8 cellular contexts compared by ENCODE assay signal in genomic region chr14:100285021-100285912, GRCh38. TPM values are rescaled to one million over a fixed set of nuclear protein-coding genes. Genes with fewer than 3 reads are reported as not detected.
A peak's percentile ranks its signal among the peaks of the same experiment; 100 is the strongest.
DNase-seq lines count a peak whose midpoint lies in the region; ATAC-seq and TF ChIP-seq lines count a peak whose summit lies in the region.

No MANE protein-coding gene starts in this region.

- POLR2A ChIA-PET in SK-N-SH (lab: Yijun Ruan, JAX): no interaction called here

- DNase-seq in ELF-1 (ENCODE audit: low read depth, low spot score): peak; percentile 90
- peak; percentile 52 for DNase-seq in HT1080 (ENCODE audit: low read depth)
- DNase-seq in SK-N-SH: peak; percentile 99
- DNase-seq in adipocyte (ENCODE audit: low read depth): peak; percentile 82
- peak; percentile 74 to 92 (median 90) for DNase-seq in right cardiac atrium
- no peak for DNase-seq in sigmoid colon
- DNase-seq in dedifferentiated amniotic fluid mesenchymal stem cell (ENCODE audit: extremely low spot score): no peak

- H3K9ac ChIP-seq in SK-N-SH: peak overlapping the region; percentile 77
- peak overlapping the region; percentile 85 for H3K9ac ChIP-seq in adipocyte (ENCODE audit: low read length)

- peaks cover 15% of the 10 kb centered on the region; the same call in 1 of the 2 replicates for H3K79me2 ChIP-seq in SK-N-SH (ENCODE audit: insufficient read depth)

- H3K4me3 ChIP-seq in SK-N-SH (ENCODE audit: low read depth in 2 of 2, low read length in 1 of 2): peak overlapping the region; percentile 63 to 67
- peak overlapping the region; percentile 78 for H3K4me3 ChIP-seq in adipocyte (ENCODE audit: low read length)
- H3K4me3 ChIP-seq in right cardiac atrium (ENCODE audit: low read length): peak overlapping the region; percentile 69
- peak overlapping the region; percentile 71 to 85 (median 82) for H3K4me3 ChIP-seq in sigmoid colon

- H3K27ac ChIP-seq in SK-N-SH (ENCODE audit: low read depth in 2 of 2, low read length in 1 of 2) (peak overlapping the region in 1 of 2 experiments; percentile 86; a peak in 1 of 4 replicates), right cardiac atrium (ENCODE audit: low read length) (peak overlapping the region; percentile 61), sigmoid colon (peak overlapping the region; percentile 90 to 92 (median 91))

- H2AFZ ChIP-seq in SK-N-SH (ENCODE audit: low read depth): 0 out of 2 replicates have a peak overlapping the region, but pooled peaks have one; percentile 81

- TF ChIP-seq CTCF in SK-N-SH (IDR thresholded peaks at IDR 0.05): peak; percentile 80
- peak; percentile 76 to 94 (median 84) for TF ChIP-seq CTCF in sigmoid colon (IDR thresholded peaks at IDR 0.05)

- ATAC-seq in GM21360 (IDR thresholded peaks at IDR 0.05; ENCODE audit: unreplicated experiment) (peak; percentile 87), right cardiac atrium (peak; percentile 88)

- CTCF ChIA-PET in SK-N-SH (lab: Yijun Ruan, JAX): interaction anchor here (0.6 to 5.6 kb wide), 29 partner anchors 10 to 1344 kb away, joined by 3 to 58 read pairs (median 4); no protein-coding TSS in a partner anchor

- intact Hi-C loops in right cardiac atrium (cut with DNase I): no loop called here
- intact Hi-C loops in sigmoid colon (cut with DNase I): loop anchor here (2.0 to 5.0 kb wide), 2 partner anchors 38 to 92 kb away; partner anchors contain the start of gene WDR25

- H3K4me2 ChIP-seq in SK-N-SH: peak overlapping the region; percentile 95

- peak; percentile 34; the same call in 1 of the 2 replicates for TF ChIP-seq RAD21 in SK-N-SH (IDR thresholded peaks at IDR 0.05; ENCODE audit: low read length)

- TF ChIP-seq EP300 in SK-N-SH (IDR thresholded peaks at IDR 0.05; ENCODE audit: borderline replicate concordance in 1 of 2, low read depth in 1 of 2, low read length in 1 of 2): no peak
- TF ChIP-seq EP300 in sigmoid colon (IDR thresholded peaks at IDR 0.05): no peak

- 55% methylated on average over 6 of the region's 82 CpGs for WGBS in SK-N-SH (ENCODE audit: low lambda C conversion rate)
- WGBS in right cardiac atrium: 1% methylated on average over 82 of the region's 82 CpGs
- 1% methylated on average over 82 of the region's 82 CpGs for WGBS in sigmoid colon, 2 donors

- H3K9me2 ChIP-seq in SK-N-SH: no peaks in the 10 kb centered on the region

- TF ChIP-seq POLR2A in sigmoid colon (IDR thresholded peaks at IDR 0.05): no peak

- no peaks in the 10 kb centered on the region for H3K9me3 ChIP-seq in SK-N-SH
- no peaks in the 10 kb centered on the region for H3K9me3 ChIP-seq in adipocyte (ENCODE audit: control insufficient read depth, low read length)
- H3K9me3 ChIP-seq in right cardiac atrium (ENCODE audit: control insufficient read depth, low read length): no peaks in the 10 kb centered on the region
- no peaks in the 10 kb centered on the region for H3K9me3 ChIP-seq in sigmoid colon

- peaks cover 7% of the 10 kb centered on the region; the same call in 1 of the 2 replicates for H4K20me1 ChIP-seq in SK-N-SH (ENCODE audit: insufficient read depth)

- H3F3A ChIP-seq in SK-N-SH (replicated peaks; ENCODE audit: insufficient read depth): peaks cover 3% of the 10 kb centered on the region

- peaks cover 0 to 27% of the 10 kb centered on the region in 2 experiments; a peak in 1 of 4 replicates for H3K4me1 ChIP-seq in SK-N-SH (ENCODE audit: control insufficient read depth in 1 of 2, insufficient read depth in 2 of 2, low read depth in 1 of 2, low read length in 1 of 2)
- H3K4me1 ChIP-seq in adipocyte (ENCODE audit: control insufficient read depth, insufficient read depth, low read length): peaks cover 51% of the 10 kb centered on the region
- peaks cover 8% of the 10 kb centered on the region for H3K4me1 ChIP-seq in right cardiac atrium (ENCODE audit: control insufficient read depth, insufficient read depth, low read length)
- H3K4me1 ChIP-seq in sigmoid colon: peaks cover 3 to 20% (median 14%) of the 10 kb centered on the region in 4 donors

- H3K36me3 ChIP-seq in SK-N-SH (replicated peaks in 1 of 2; ENCODE audit: control insufficient read depth in 1 of 2, insufficient read depth in 2 of 2, low read length in 1 of 2) (peaks cover 1 to 3% of the 10 kb centered on the region in 2 experiments), adipocyte (ENCODE audit: control insufficient read depth, insufficient read depth, low read length, severe bottlenecking) (no peaks in the 10 kb centered on the region), sigmoid colon (peaks cover 0 to 5% (median 0%) of the 10 kb centered on the region in 4 donors)

- H3K27me3 ChIP-seq in SK-N-SH (ENCODE audit: insufficient read depth) (no peaks in the 10 kb centered on the region), adipocyte (replicated peaks; ENCODE audit: control insufficient read depth, insufficient read depth, low read length) (no peaks in the 10 kb centered on the region), right cardiac atrium (ENCODE audit: control insufficient read depth, insufficient read depth) (no peaks in the 10 kb centered on the region), sigmoid colon (no peaks in the 10 kb centered on the region)

TF ChIP-seq in SK-N-SH, 30 proteins besides CTCF, POLR2A, EP300 and RAD21 (continues in another document):
- no peak for TF ChIP-seq GABPA (IDR thresholded peaks at IDR 0.05; ENCODE audit: low read depth)
- peak; percentile 39; the same call in 1 of the 2 replicates for TF ChIP-seq POLR2AphosphoS5 (IDR thresholded peaks at IDR 0.05; ENCODE audit: low read depth, low read length)
- TF ChIP-seq EZH2phosphoT487 (IDR thresholded peaks at IDR 0.05; ENCODE audit: borderline replicate concordance, low read depth): no peak
- peak; percentile 6 for TF ChIP-seq CHD2 (IDR thresholded peaks at IDR 0.05; ENCODE audit: low read length, partially characterized antibody)
- TF ChIP-seq JUND (IDR thresholded peaks at IDR 0.05): no peak
- TF ChIP-seq RXRA (IDR thresholded peaks at IDR 0.05; ENCODE audit: borderline replicate concordance, low read depth): no peak
- TF ChIP-seq TEAD4 (IDR thresholded peaks at IDR 0.05; ENCODE audit: borderline replicate concordance, insufficient read depth): peak; percentile 54; the same call in 1 of the 2 replicates
- no peak for TF ChIP-seq TAF1 (IDR thresholded peaks at IDR 0.05; ENCODE audit: borderline replicate concordance, low read depth, low read length)
- TF ChIP-seq NRF1 (IDR thresholded peaks at IDR 0.05; ENCODE audit: low read depth, low read length): peak; percentile 88
- no peak for TF ChIP-seq RCOR1 (IDR thresholded peaks at IDR 0.05; ENCODE audit: low read length)
- TF ChIP-seq TCF12 (IDR thresholded peaks at IDR 0.05): no peak
- no peak; the same call in 1 of the 2 replicates for TF ChIP-seq GATA2 (CRISPR knock-in tag; IDR thresholded peaks at IDR 0.05)
- no peak for TF ChIP-seq SIN3A (IDR thresholded peaks at IDR 0.05; ENCODE audit: borderline replicate concordance, low read depth, low read length)
- TF ChIP-seq FOXJ3 (CRISPR knock-in tag; IDR thresholded peaks at IDR 0.05): no peak
- no peak for TF ChIP-seq MEF2A (IDR thresholded peaks at IDR 0.05; ENCODE audit: borderline replicate concordance, low read depth)
- TF ChIP-seq PBX3 (IDR thresholded peaks at IDR 0.05): no peak
- TF ChIP-seq NFIC (IDR thresholded peaks at IDR 0.05; ENCODE audit: borderline replicate concordance): peak; percentile 25; the same call in 1 of the 2 replicates
- TF ChIP-seq FOSL2 (IDR thresholded peaks at IDR 0.05; ENCODE audit: borderline replicate concordance, low read depth): no peak
- no peak for TF ChIP-seq ELF1 (IDR thresholded peaks at IDR 0.05)
- TF ChIP-seq MXI1 (IDR thresholded peaks at IDR 0.05; ENCODE audit: low read depth, low read length): 0 out of 2 replicates have a peak, but pooled peaks have one; percentile 1

RNA-seq across cellular contexts. Expression of gene SLC25A29, which starts 21.0 kb away (rescaled TPM):
- 23.3 and 24.1 TPM in 2 replicates for total RNA-seq in HT1080 (2014; rRNA removed; shearing (Covaris generic))
- polyA plus RNA-seq in HT1080 (2015; cell fraction: cytosol; rRNA removed): 7.4 and 8.5 TPM in 2 replicates
- 68.1 and 92.0 TPM in 2 replicates for polyA plus RNA-seq in HT1080 (2015; cell fraction: nucleus; rRNA removed)
- polyA plus RNA-seq in SK-N-SH (2012; rRNA removed) (66.9 and 84.6 TPM in 2 replicates), right cardiac atrium (20.9 TPM), sigmoid colon (10 to 100 TPM in 1 of 3 donors, 1 to 10 TPM in 2; 3.0 to 26.7 (median 3.7) TPM)
- 13.9 and 26.7 TPM in 2 replicates for polyA plus RNA-seq in SK-N-SH (2012; cell fraction: cytosol; rRNA removed)
- 442 and 628 TPM in 2 replicates for polyA plus RNA-seq in SK-N-SH (2012; cell fraction: nucleus; rRNA removed)
- total RNA-seq in right cardiac atrium (10 to 100 TPM; 22.9 to 41.1 (median 23.9) TPM), sigmoid colon (10 to 100 TPM; 18.5 to 40.4 (median 33.4) TPM)

RNA-seq across cellular contexts. Expression of gene SLC25A47, which starts 37.9 kb away (rescaled TPM):
- total RNA-seq in HT1080 (2014; rRNA removed; shearing (Covaris generic)): 0.37 TPM in 1 of 2 replicates, not detected in the other
- polyA plus RNA-seq in HT1080 (2015; cell fraction: cytosol; rRNA removed): not detected in 2 replicates
- not detected in 2 replicates for polyA plus RNA-seq in HT1080 (2015; cell fraction: nucleus; rRNA removed)
- not detected in 2 replicates for polyA plus RNA-seq in SK-N-SH (2012; rRNA removed)
- not detected in 2 replicates for polyA plus RNA-seq in SK-N-SH (2012; cell fraction: cytosol; rRNA removed)
- polyA plus RNA-seq in SK-N-SH (2012; cell fraction: nucleus; rRNA removed): 0.06 TPM in 1 of 2 replicates, not detected in the other
- total RNA-seq in right cardiac atrium: not detected
- not detected for polyA plus RNA-seq in right cardiac atrium
- total RNA-seq in sigmoid colon: not detected
- under 1 TPM in 1 of 3 donors, not detected in 2; 0.22 TPM for polyA plus RNA-seq in sigmoid colon

RNA-seq across cellular contexts. Expression of gene YY1, which starts 46.3 kb away (rescaled TPM):
- total RNA-seq in HT1080 (2014; rRNA removed; shearing (Covaris generic)): 50.4 and 53.5 TPM in 2 replicates
- polyA plus RNA-seq in HT1080 (2015; cell fraction: cytosol; rRNA removed): 37.7 and 44.2 TPM in 2 replicates
- polyA plus RNA-seq in HT1080 (2015; cell fraction: nucleus; rRNA removed): 47.6 and 53.6 TPM in 2 replicates
- polyA plus RNA-seq in SK-N-SH (2012; rRNA removed): 18.1 and 18.6 TPM in 2 replicates
- polyA plus RNA-seq in SK-N-SH (2012; cell fraction: cytosol; rRNA removed): 23.4 and 25.2 TPM in 2 replicates
- 32.0 and 38.8 TPM in 2 replicates for polyA plus RNA-seq in SK-N-SH (2012; cell fraction: nucleus; rRNA removed)
- total RNA-seq in right cardiac atrium: 10 to 100 TPM; 45.4 to 47.4 (median 46.3) TPM
- polyA plus RNA-seq in right cardiac atrium: 28.8 TPM
- 10 to 100 TPM; 53.9 to 61.5 (median 55.2) TPM for total RNA-seq in sigmoid colon
- 10 to 100 TPM; 26.7 to 46.7 (median 40.2) TPM for polyA plus RNA-seq in sigmoid colon

Comparison
In these comparisons a context has a peak if more than half of its experiments do, and no peak if none do; other contexts are left out.
1. DNase-seq: peak in ELF-1 (single experiment), HT1080 (single experiment), SK-N-SH (single experiment), adipocyte (single experiment) and right cardiac atrium (3 of 3); none in sigmoid colon (single experiment) and dedifferentiated amniotic fluid mesenchymal stem cell (single experiment).
2. Peak in every context shown above with its lines, with median percentiles within 50 percentile points of each other: H3K4me3 ChIP-seq.